10 cellular contexts compared by ENCODE assay signal in genomic region chr14:104844306-104845032, GRCh38. TPM values are rescaled to one million over a fixed set of nuclear protein-coding genes. Genes with fewer than 3 reads are reported as not detected.
DNase-seq lines count a peak whose midpoint lies in the region; FAIRE-seq and TF ChIP-seq lines count a peak whose summit lies in the region.
"Had no signal": no experiment of that assay in that cellular context is flagged by ENCODE, and none has a peak within 500 bp of the region (broad histone marks: within the 10 kb centered on the region; RNA-seq: fewer than 3 reads in every experiment).

No MANE protein-coding gene starts in this region.

- H3K27ac ChIP-seq in HUES6 (ENCODE audit: low read depth, low read length) (no peak overlapping the region; the same call in 1 of the 2 replicates), kidney (ENCODE audit: low read depth in 2 of 2, low read length in 2 of 2) (no peak overlapping the region), sigmoid colon (no peak overlapping the region), osteoblast (ENCODE audit: low read depth, low read length) (no peak overlapping the region)

- H3K4me2 ChIP-seq in osteoblast (ENCODE audit: insufficient read depth, low read length), result no peak overlapping the region

- no peak for FAIRE-seq in kidney (lab: Jason Lieb, UNC)
- no peak for FAIRE-seq in urothelium cell line (lab: Jason Lieb, UNC)
- FAIRE-seq: endothelial cell of umbilical vein had no signal

- TF ChIP-seq POLR2A in sigmoid colon (IDR thresholded peaks at IDR 0.05), result no peak

- no peaks in the 10 kb centered on the region for H4K20me1 ChIP-seq in osteoblast (ENCODE audit: insufficient read depth, low read length)

- TF ChIP-seq EP300 in sigmoid colon (IDR thresholded peaks at IDR 0.05), result no peak

- H2AFZ ChIP-seq in osteoblast (ENCODE audit: low read length), result no peak overlapping the region

- intact Hi-C loops in kidney (cut with DNase I) (no loop called here), sigmoid colon (cut with DNase I) (no loop called here)

- H3K9me3 ChIP-seq in HUES6 (ENCODE audit: control insufficient read depth, insufficient read depth, low read depth, low read length) (no peaks in the 10 kb centered on the region), kidney (ENCODE audit: control insufficient read depth in 1 of 2, low read length in 2 of 2) (no peaks in the 10 kb centered on the region), sigmoid colon (no peaks in the 10 kb centered on the region), osteoblast (ENCODE audit: low read depth, low read length) (no peaks in the 10 kb centered on the region)

- peaks cover 15% of the 10 kb centered on the region for H3K4me1 ChIP-seq in HUES6 (ENCODE audit: control insufficient read depth, insufficient read depth, low read length)
- H3K4me1 ChIP-seq in kidney (ENCODE audit: control insufficient read depth in 1 of 2, insufficient read depth in 1 of 2, low read depth in 1 of 2, low read length in 2 of 2), result peaks cover 0 to 10% of the 10 kb centered on the region in 2 donors
- H3K4me1 ChIP-seq in sigmoid colon, result peaks cover 0 to 19% (median 18%) of the 10 kb centered on the region in 4 donors
- no peaks in the 10 kb centered on the region for H3K4me1 ChIP-seq in osteoblast (ENCODE audit: insufficient read depth, low read length)

- H3K4me3 ChIP-seq in HUES6 (ENCODE audit: low read depth, low read length) (peak overlapping the region; percentile 66), kidney (ENCODE audit: low read length in 2 of 2) (peak overlapping the region in 1 of 2 donors; percentile 48), sigmoid colon (peak overlapping the region in 3 of 4 donors; percentile 31 to 46 (median 44)), osteoblast (ENCODE audit: insufficient read depth, low read length) (no peak overlapping the region)

- DNase-seq in cerebellum (ENCODE audit: low spot score), result peak; percentile 58
- DNase-seq in kidney, result peak; percentile 63
- DNase-seq in sigmoid colon, result peak; percentile 61
- no peak for DNase-seq in osteoblast (ENCODE audit: insufficient read length, low spot score, missing footprints)
- DNase-seq in urothelium cell line (ENCODE audit: low spot score), result no peak
- no peak for DNase-seq in NCI-H82 (lab: John Stamatoyannopoulos, UW)
- no peak for DNase-seq in MV-4-11 (lab: John Stamatoyannopoulos, UW)
- DNase-seq: NCI-H1694 had no signal

- H3K36me3 ChIP-seq in HUES6 (ENCODE audit: control insufficient read depth, insufficient read depth, low read length) (no peaks in the 10 kb centered on the region), kidney (ENCODE audit: control insufficient read depth in 1 of 2, insufficient read depth in 2 of 2, low read length in 2 of 2) (no peaks in the 10 kb centered on the region), sigmoid colon (no peaks in the 10 kb centered on the region), osteoblast (ENCODE audit: insufficient read depth, low read length) (no peaks in the 10 kb centered on the region)

- WGBS in sigmoid colon, 2 donors, result 11 to 14% methylated on average over 27 of the region's 27 CpGs

- H3K27me3 ChIP-seq in HUES6 (ENCODE audit: control insufficient read depth, insufficient read depth, low read length) (peaks cover 48% of the 10 kb centered on the region), sigmoid colon (peaks cover 14 to 56% (median 34%) of the 10 kb centered on the region in 3 donors), osteoblast (ENCODE audit: insufficient read depth, low read length) (peaks cover 55% of the 10 kb centered on the region)

- TF ChIP-seq CTCF in kidney (IDR thresholded peaks at IDR 0.05; ENCODE audit: borderline replicate concordance, extremely low read depth, insufficient read depth), result no peak
- no peak for TF ChIP-seq CTCF in sigmoid colon (IDR thresholded peaks at IDR 0.05)
- TF ChIP-seq CTCF in osteoblast (IDR thresholded peaks at IDR 0.05; ENCODE audit: extremely low read depth, low read depth, low read length), result no peak

- no peaks in the 10 kb centered on the region for H3K79me2 ChIP-seq in osteoblast (ENCODE audit: insufficient read depth, low read length)

- H3K9ac ChIP-seq in HUES6 (ENCODE audit: low read length), result peak overlapping the region; percentile 52
- H3K9ac ChIP-seq in kidney (ENCODE audit: low read length in 2 of 2), result no peak overlapping the region

RNA-seq across cellular contexts. Expression of gene CEP170B, which starts 20.6 kb away (rescaled TPM):
- total RNA-seq in cerebellum (13.3 TPM), kidney (42.4 TPM), sigmoid colon (10 to 100 TPM in 2 of 4 donors, 1 to 10 TPM in 2; 5.4 to 16.1 (median 11.4) TPM), osteoblast (17.1 and 21.0 TPM in 2 replicates)
- polyA plus RNA-seq in kidney (ENCODE audit: insufficient read depth, low read depth, low replicate concordance) (8.1 TPM), sigmoid colon (10 to 100 TPM; 12.6 to 60.0 (median 22.4) TPM)

RNA-seq across cellular contexts. Expression of gene ZBTB42, which starts 43.6 kb away (rescaled TPM):
- total RNA-seq in cerebellum (0.73 TPM), kidney (10.0 TPM), sigmoid colon (1 to 10 TPM; 1.5 to 5.3 (median 3.5) TPM), osteoblast (2.9 TPM in 2 replicates)
- polyA plus RNA-seq in kidney (ENCODE audit: insufficient read depth, low read depth, low replicate concordance) (3.9 TPM), sigmoid colon (1 to 10 TPM; 4.2 to 5.5 (median 4.6) TPM)

RNA-seq across cellular contexts. Expression of gene AKT1, which starts 48.9 kb away (rescaled TPM):
- 70.9 TPM for total RNA-seq in cerebellum
- 125 TPM for total RNA-seq in kidney
- polyA plus RNA-seq in kidney (ENCODE audit: insufficient read depth, low read depth, low replicate concordance), result 70.6 TPM
- total RNA-seq in sigmoid colon, result 100 to 1,000 TPM; 109 to 180 (median 126) TPM
- polyA plus RNA-seq in sigmoid colon, result 100 to 1,000 TPM in 2 of 3 donors, 10 to 100 TPM in 1; 86.2 to 116 (median 102) TPM
- 156 and 188 TPM in 2 replicates for total RNA-seq in osteoblast

Comparison
In these comparisons a context has a peak if more than half of its experiments do, and no peak if none do; other contexts are left out.
1. DNase-seq: peak in cerebellum (single experiment), kidney (single experiment) and sigmoid colon (single experiment); none in osteoblast (single experiment), urothelium cell line (single experiment), NCI-H82 (single experiment) and MV-4-11 (single experiment).